Comparison of ENCODE assay signal across 1 cellular context in genomic region chr19:4208385-4209094, GRCh38.
A peak's percentile ranks its signal among the peaks of the same experiment; 100 is the strongest.
TF ChIP-seq lines count a peak whose summit lies in the region.

No MANE protein-coding gene starts in this region.

TF ChIP-seq in H1, 55 proteins besides CTCF, POLR2A, EP300 and RAD21:
- no peak for TF ChIP-seq PHF8 (conservative IDR thresholded peaks at IDR 0.05; ENCODE audit: low read depth, low read length)
- TF ChIP-seq SP1 (IDR thresholded peaks at IDR 0.05; ENCODE audit: low read depth, low read length), result 0 out of 2 replicates have a peak, but pooled peaks have one; percentile 45
